2 cellular contexts compared by ENCODE assay signal in genomic region chr7:50562126-50562525, GRCh38.
A peak's percentile ranks its signal among the peaks of the same experiment; 100 is the strongest.
TF ChIP-seq lines count a peak whose summit lies in the region.

No MANE protein-coding gene starts in this region.

TF ChIP-seq in IMR-90, 13 proteins besides CTCF, POLR2A, EP300 and RAD21 (continued from another document):
- TF ChIP-seq ELK1 (IDR thresholded peaks at IDR 0.05; ENCODE audit: borderline replicate concordance, low read depth, low read length) (no peak), MXI1 (IDR thresholded peaks at IDR 0.05; ENCODE audit: borderline replicate concordance, low read depth, low read length) (no peak), USF2 (IDR thresholded peaks at IDR 0.05; ENCODE audit: low read depth, low read length) (no peak), CHD1 (IDR thresholded peaks at IDR 0.05; ENCODE audit: low read depth, low read length) (no peak)

TF ChIP-seq in WTC11, 78 proteins besides CTCF, POLR2A, EP300 and RAD21 (continued from another document):
- TF ChIP-seq USF2 (CRISPR knock-in tag; IDR thresholded peaks at IDR 0.05) (peak; percentile 46; the same call in 1 of the 2 replicates), TEAD1 (CRISPR knock-in tag; IDR thresholded peaks at IDR 0.05) (no peak), CREM (CRISPR knock-in tag; IDR thresholded peaks at IDR 0.05) (no peak), NFYB (CRISPR knock-in tag; conservative IDR thresholded peaks at IDR 0.05; ENCODE audit: low read depth) (no peak), GRHL2 (CRISPR knock-in tag; IDR thresholded peaks at IDR 0.05; ENCODE audit: insufficient replicate concordance, severe bottlenecking) (no peak), NR2C2 (CRISPR knock-in tag; IDR thresholded peaks at IDR 0.05) (no peak), GTF2I (CRISPR knock-in tag; conservative IDR thresholded peaks at IDR 0.05) (no peak), ZSCAN18 (CRISPR knock-in tag; IDR thresholded peaks at IDR 0.05) (no peak), SP1 (CRISPR knock-in tag; conservative IDR thresholded peaks at IDR 0.05) (no peak)
